ENCODE assay signal across 20 cellular contexts in genomic region chr4:185941476-185941875, GRCh38.
A peak's percentile ranks its signal among the peaks of the same experiment; 100 is the strongest.
DNase-seq lines count a peak whose midpoint lies in the region; ATAC-seq and TF ChIP-seq lines count a peak whose summit lies in the region.
"Had no signal": no experiment of that assay in that cellular context is flagged by ENCODE, and none has a peak within 500 bp of the region (broad histone marks: within the 10 kb centered on the region; RNA-seq: fewer than 3 reads in every experiment).

No MANE protein-coding gene starts in this region.

- intact Hi-C loops in adrenal gland (cut with DNase I) (no loop called here), esophagus muscularis mucosa (cut with DNase I) (no loop called here), left lung (cut with DNase I) (no loop called here), sciatic nerve (cut with DNase I) (no loop called here)

- DNase-seq in G401 (ENCODE audit: low spot score), result peak; percentile 12
- peak in 5 of 7 donors; percentile 37 to 60 (median 54) for DNase-seq in adrenal gland
- peak; percentile 90 for DNase-seq in esophagus muscularis mucosa (ENCODE audit: extremely low spot score)
- no peak for DNase-seq in left lung
- no peak for DNase-seq in foreskin fibroblast
- DNase-seq in sciatic nerve (ENCODE audit: low spot score), result no peak
- DNase-seq: EL; Karpas-422; MG63; NCI-H1092; NCI-H1436 treated with DMSO at 0.1 percent for 48 hours; NCI-H1930; NCI-H510A treated with DMSO at 0.1 percent for 48 hours; NCI-H774; NK-92 treated with Interleukin-12 subunit alpha and Interleukin-12 subunit beta, amount 100 ng/mL, for 24 hours; Peyer's patch; SJCRH30 had no signal

- no peaks in the 10 kb centered on the region for H3K36me3 ChIP-seq in adrenal gland (replicated peaks in 1 of 2)
- H3K36me3 ChIP-seq in esophagus muscularis mucosa, result no peaks in the 10 kb centered on the region
- no peaks in the 10 kb centered on the region for H3K36me3 ChIP-seq in left lung
- H3K36me3 ChIP-seq: MG63, Peyer's patch, SJCRH30 had no signal

- no peaks in the 10 kb centered on the region for H3K9me3 ChIP-seq in adrenal gland (replicated peaks in 1 of 3)
- H3K9me3 ChIP-seq in esophagus muscularis mucosa, result no peaks in the 10 kb centered on the region
- H3K9me3 ChIP-seq in left lung, result no peaks in the 10 kb centered on the region
- H3K9me3 ChIP-seq: MG63, Peyer's patch, SJCRH30 had no signal

- no peak for TF ChIP-seq POLR2A in adrenal gland (IDR thresholded peaks at IDR 0.05)
- no peak for TF ChIP-seq POLR2A in esophagus muscularis mucosa (IDR thresholded peaks at IDR 0.05; ENCODE audit: low read depth)

- no peaks in the 10 kb centered on the region for H3K27me3 ChIP-seq in adrenal gland
- H3K27me3 ChIP-seq in esophagus muscularis mucosa, result no peaks in the 10 kb centered on the region
- H3K27me3 ChIP-seq in left lung, result no peaks in the 10 kb centered on the region
- H3K27me3 ChIP-seq: MG63, Peyer's patch, SJCRH30 had no signal

- TF ChIP-seq CTCF in adrenal gland (IDR thresholded peaks at IDR 0.05) (no peak), esophagus muscularis mucosa (IDR thresholded peaks at IDR 0.05) (no peak), left lung (IDR thresholded peaks at IDR 0.05) (no peak), foreskin fibroblast (IDR thresholded peaks at IDR 0.05; ENCODE audit: low read depth, low read length) (no peak)

- H3K27ac ChIP-seq in adrenal gland (no peak overlapping the region), esophagus muscularis mucosa (replicated peaks in 1 of 4) (no peak overlapping the region), left lung (no peak overlapping the region)
- H3K27ac ChIP-seq: C4-2B, Peyer's patch, SJCRH30 had no signal

- in situ Hi-C loops in G401 (cut with HindIII; ENCODE audit: low sequenced_read_pairs), result no loop called here

- H3K4me3 ChIP-seq in adrenal gland (no peak overlapping the region), esophagus muscularis mucosa (no peak overlapping the region), left lung (no peak overlapping the region), foreskin fibroblast (ENCODE audit: low read depth in 1 of 2, low read length in 2 of 2) (no peak overlapping the region)
- H3K4me3 ChIP-seq: MG63, Peyer's patch, SJCRH30 had no signal

- peak; percentile 54 for ATAC-seq in left lung
- ATAC-seq in HG03457 (IDR thresholded peaks at IDR 0.05; ENCODE audit: unreplicated experiment), result no peak
- no peak for ATAC-seq in sciatic nerve
- no peak for ATAC-seq in HG02852 (IDR thresholded peaks at IDR 0.05; ENCODE audit: unreplicated experiment)

- no peak for TF ChIP-seq EP300 in esophagus muscularis mucosa (IDR thresholded peaks at IDR 0.05)

- 51 to 62% (median 58%) methylated on average over 6 of the region's 6 CpGs for WGBS in adrenal gland, 4 donors
- 70% methylated on average over 6 of the region's 6 CpGs for WGBS in esophagus muscularis mucosa

- H3K4me1 ChIP-seq in adrenal gland (replicated peaks in 1 of 2), result peaks cover 0 to 8% of the 10 kb centered on the region in 2 donors
- no peaks in the 10 kb centered on the region for H3K4me1 ChIP-seq in esophagus muscularis mucosa
- no peaks in the 10 kb centered on the region for H3K4me1 ChIP-seq in left lung
- H3K4me1 ChIP-seq: Peyer's patch, SJCRH30 had no signal

Comparison
In these comparisons a context has a peak if more than half of its experiments do, and no peak if none do; other contexts are left out.
1. DNase-seq: peak in G401 (single experiment), adrenal gland (5 of 7) and esophagus muscularis mucosa (single experiment); none in left lung (0 of 2), foreskin fibroblast (0 of 2) and sciatic nerve (single experiment).